Comparison of ENCODE assay signal across 22 cellular contexts in genomic region chrX:26032141-26032917, GRCh38.
DNase-seq lines count a peak whose midpoint lies in the region; ATAC-seq, FAIRE-seq and TF ChIP-seq lines count a peak whose summit lies in the region.
"Had no signal": no experiment of that assay in that cellular context is flagged by ENCODE, and none has a peak within 500 bp of the region (broad histone marks: within the 10 kb centered on the region; RNA-seq: fewer than 3 reads in every experiment).

No MANE protein-coding gene starts in this region.

- H3K36me3 ChIP-seq in astrocyte (ENCODE audit: insufficient read depth, low read length) (no peaks in the 10 kb centered on the region), smooth muscle cell (ENCODE audit: low read depth) (no peaks in the 10 kb centered on the region)
- H3K36me3 ChIP-seq: SJSA1 had no signal

- H3K27me3 Mint-ChIP-seq in astrocyte (ENCODE audit: low read depth, unreplicated experiment) = no peaks in the 10 kb centered on the region

- no peaks in the 10 kb centered on the region for H3K9me3 ChIP-seq in astrocyte (ENCODE audit: insufficient read depth, low read depth, low read length)
- H3K9me3 ChIP-seq in smooth muscle cell (replicated peaks; ENCODE audit: low read depth) = no peaks in the 10 kb centered on the region
- H3K9me3 ChIP-seq: SJSA1 had no signal

- H3K4me2 ChIP-seq in astrocyte (ENCODE audit: low read length) = no peak overlapping the region
- H3K4me2 ChIP-seq in smooth muscle cell = no peak overlapping the region

- no peak for ATAC-seq in HG03439 (IDR thresholded peaks at IDR 0.05; ENCODE audit: unreplicated experiment)
- ATAC-seq in left lobe of liver = no peak
- ATAC-seq: HepG2 had no signal

- H3K27ac ChIP-seq in astrocyte (ENCODE audit: low read depth, low read length) (no peak overlapping the region), smooth muscle cell (ENCODE audit: low read depth) (peak overlapping the region; percentile 42)
- H3K27ac ChIP-seq: RWPE1, SJSA1 had no signal

- no peak overlapping the region for H3K4me3 Mint-ChIP-seq in astrocyte (ENCODE audit: unreplicated experiment)

- H3K27me3 ChIP-seq in astrocyte (ENCODE audit: insufficient read depth, low read length) = no peaks in the 10 kb centered on the region
- H3K27me3 ChIP-seq in smooth muscle cell (ENCODE audit: low read depth) = no peaks in the 10 kb centered on the region
- H3K27me3 ChIP-seq: SJSA1 had no signal

- H3K4me3 ChIP-seq in astrocyte (ENCODE audit: insufficient read depth, low read depth, low read length) = no peak overlapping the region
- no peak overlapping the region for H3K4me3 ChIP-seq in smooth muscle cell
- H3K4me3 ChIP-seq: SJSA1 had no signal

- no peak for TF ChIP-seq CTCF in astrocyte (IDR thresholded peaks at IDR 0.05; ENCODE audit: insufficient read depth, low read depth, low read length)
- no peak for TF ChIP-seq CTCF in smooth muscle cell (IDR thresholded peaks at IDR 0.05; ENCODE audit: borderline replicate concordance, insufficient read depth, poor library complexity, severe bottlenecking)

- no peaks in the 10 kb centered on the region for H3K4me1 ChIP-seq in astrocyte (ENCODE audit: insufficient read depth, low read length)
- no peaks in the 10 kb centered on the region for H3K4me1 ChIP-seq in smooth muscle cell (ENCODE audit: low read depth)
- H3K4me1 ChIP-seq: SJSA1 had no signal

- peak; percentile 30 for DNase-seq in NCI-H345 (lab: John Stamatoyannopoulos, UW)
- DNase-seq in NCI-H345 treated with DMSO at 0.1 percent for 48 hours (lab: John Stamatoyannopoulos, UW; ENCODE audit: unreplicated experiment) = no peak
- no peak for DNase-seq in astrocyte (ENCODE audit: low read depth)
- peak; percentile 0 for DNase-seq in fibroblast of gingiva (ENCODE audit: low read depth)
- DNase-seq in smooth muscle cell (lab: John Stamatoyannopoulos, UW; ENCODE audit: unreplicated experiment) = no peak
- DNase-seq in NCI-H446 (lab: John Stamatoyannopoulos, UW) = no peak
- DNase-seq in left lobe of liver (ENCODE audit: low spot score) = no peak
- DNase-seq: 8988T; Calu3; DMS79 treated with DMSO at 0.1 percent for 48 hours; GDM1; GOT3; MM.1S; NCI-H1105 treated with DMSO at 0.1 percent for 48 hours; NCI-H187; NCI-H69; NK-92 treated with Interleukin-12 subunit alpha and Interleukin-12 subunit beta, amount 100 ng/mL, for 24 hours; OCI-M1 had no signal

- FAIRE-seq in astrocyte (lab: Jason Lieb, UNC) = peak; percentile 70
- FAIRE-seq: HepG2 had no signal

- WGBS in smooth muscle cell (ENCODE audit: low lambda C conversion rate) = 43% methylated on average over 4 of the region's 4 CpGs

- no peaks in the 10 kb centered on the region for H3K9me3 Mint-ChIP-seq in astrocyte (ENCODE audit: unreplicated experiment)

- H3K9ac ChIP-seq in astrocyte (ENCODE audit: low read length) (no peak overlapping the region), smooth muscle cell (ENCODE audit: low read depth) (no peak overlapping the region)

- H3K36me3 Mint-ChIP-seq in astrocyte (ENCODE audit: low read depth, unreplicated experiment) = no peaks in the 10 kb centered on the region

- H4K20me1 ChIP-seq in astrocyte (ENCODE audit: insufficient read depth, low read length) (no peaks in the 10 kb centered on the region), smooth muscle cell (ENCODE audit: low read depth) (no peaks in the 10 kb centered on the region)

- H3K79me2 ChIP-seq in astrocyte (ENCODE audit: insufficient read depth, low read length) = no peaks in the 10 kb centered on the region
- no peaks in the 10 kb centered on the region for H3K79me2 ChIP-seq in smooth muscle cell (ENCODE audit: low read depth)

- H3F3A ChIP-seq in smooth muscle cell (ENCODE audit: low read depth) = no peaks in the 10 kb centered on the region

- peaks cover 6% of the 10 kb centered on the region for H3K4me1 Mint-ChIP-seq in astrocyte (ENCODE audit: low read depth, unreplicated experiment)

- H3K27ac Mint-ChIP-seq in astrocyte (ENCODE audit: unreplicated experiment) = no peak overlapping the region

- H2AFZ ChIP-seq in astrocyte (ENCODE audit: low read depth, low read length) (no peak overlapping the region), smooth muscle cell (ENCODE audit: low read depth) (no peak overlapping the region)

Comparison
In these comparisons a context has a peak if more than half of its experiments do, and no peak if none do; other contexts are left out.
1. DNase-seq: peak in NCI-H345 (single experiment) and fibroblast of gingiva (single experiment); none in NCI-H345 treated with DMSO at 0.1 percent for 48 hours (single experiment), astrocyte (single experiment), smooth muscle cell (single experiment), NCI-H446 (0 of 2) and left lobe of liver (single experiment).